ENCODE assay signal across 1 cellular context in the genomic region with DNA sequence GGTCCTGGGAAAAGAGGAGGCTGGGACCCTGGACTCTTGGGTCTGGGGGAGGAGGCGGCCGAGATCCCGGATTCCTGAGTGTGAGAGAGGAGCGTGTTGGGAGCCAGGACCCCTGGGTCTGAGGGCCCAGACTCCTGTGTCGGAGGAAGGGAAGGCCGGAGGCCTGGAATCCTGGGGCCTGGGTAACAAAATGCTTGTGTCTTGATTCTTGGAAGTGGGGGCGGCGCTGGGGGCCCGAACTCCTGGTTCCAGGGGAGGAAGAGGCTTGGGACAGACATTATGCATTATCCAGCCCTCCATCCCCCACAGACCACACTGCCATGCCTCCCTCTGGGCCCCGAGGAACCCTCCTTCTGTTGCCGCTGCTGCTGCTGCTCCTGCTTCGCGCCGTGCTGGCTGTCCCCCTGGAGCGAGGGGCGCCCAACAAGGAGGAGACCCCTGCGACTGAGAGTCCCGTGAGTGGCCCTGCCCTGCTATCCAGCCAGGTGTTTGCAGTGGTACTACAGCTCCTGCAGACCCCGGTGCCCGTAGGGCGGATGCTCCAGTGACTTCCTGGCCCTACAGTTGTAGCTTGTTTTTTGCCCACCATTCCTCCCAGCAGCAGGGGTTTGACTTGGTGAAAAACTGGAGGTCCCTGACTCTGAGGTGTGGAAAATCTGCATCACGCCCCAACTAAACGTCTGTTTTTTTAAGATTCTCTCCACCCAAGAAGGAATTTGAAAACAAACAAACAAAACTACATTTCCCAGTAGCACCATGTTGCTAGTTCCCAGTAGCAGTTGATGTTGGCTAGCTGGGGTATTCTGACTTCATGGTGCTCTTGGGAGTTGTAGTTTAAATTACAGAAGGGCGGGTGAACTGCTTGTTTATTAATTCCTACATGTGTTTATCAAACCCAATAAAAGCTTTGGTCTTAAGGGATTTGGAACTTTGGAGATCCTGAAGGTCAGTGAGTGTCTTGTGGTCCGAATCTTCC.
A peak's percentile ranks its signal among the peaks of the same experiment; 100 is the strongest.
TF ChIP-seq lines count a peak whose summit lies in the region.

No MANE protein-coding gene starts in this region.

TF ChIP-seq in K562, 482 proteins besides CTCF, POLR2A, EP300 and RAD21 (continued from another document):
- TF ChIP-seq, protein P1, sequence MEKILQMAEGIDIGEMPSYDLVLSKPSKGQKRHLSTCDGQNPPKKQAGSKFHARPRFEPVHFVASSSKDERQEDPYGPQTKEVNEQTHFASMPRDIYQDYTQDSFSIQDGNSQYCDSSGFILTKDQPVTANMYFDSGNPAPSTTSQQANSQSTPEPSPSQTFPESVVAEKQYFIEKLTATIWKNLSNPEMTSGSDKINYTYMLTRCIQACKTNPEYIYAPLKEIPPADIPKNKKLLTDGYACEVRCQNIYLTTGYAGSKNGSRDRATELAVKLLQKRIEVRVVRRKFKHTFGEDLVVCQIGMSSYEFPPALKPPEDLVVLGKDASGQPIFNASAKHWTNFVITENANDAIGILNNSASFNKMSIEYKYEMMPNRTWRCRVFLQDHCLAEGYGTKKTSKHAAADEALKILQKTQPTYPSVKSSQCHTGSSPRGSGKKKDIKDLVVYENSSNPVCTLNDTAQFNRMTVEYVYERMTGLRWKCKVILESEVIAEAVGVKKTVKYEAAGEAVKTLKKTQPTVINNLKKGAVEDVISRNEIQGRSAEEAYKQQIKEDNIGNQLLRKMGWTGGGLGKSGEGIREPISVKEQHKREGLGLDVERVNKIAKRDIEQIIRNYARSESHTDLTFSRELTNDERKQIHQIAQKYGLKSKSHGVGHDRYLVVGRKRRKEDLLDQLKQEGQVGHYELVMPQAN (IDR thresholded peaks at IDR 0.05; ENCODE audit: borderline replicate concordance): peak; percentile 4; the same call in 1 of the 2 replicates
- TF ChIP-seq ZNF395 (CRISPR knock-in tag; IDR thresholded peaks at IDR 0.05): 0 out of 2 replicates have a peak, but pooled peaks have one; percentile 27
- peak; percentile 38 for TF ChIP-seq SMAD1 (IDR thresholded peaks at IDR 0.05; ENCODE audit: low read depth, low read length, partially characterized antibody)
- no peak for TF ChIP-seq RBM14 (IDR thresholded peaks at IDR 0.05; ENCODE audit: borderline replicate concordance, insufficient read depth, low read depth, low read length)
- TF ChIP-seq YBX1 (IDR thresholded peaks at IDR 0.05): no peak
- TF ChIP-seq ZNF143 (CRISPR knock-in tag; IDR thresholded peaks at IDR 0.05): peak; percentile 84
- no peak for TF ChIP-seq ATF1 (CRISPR knock-in tag; IDR thresholded peaks at IDR 0.05)
- peak; percentile 11; the same call in 1 of the 2 replicates for TF ChIP-seq ATF1 (tag; IDR thresholded peaks at IDR 0.05)
- peak; percentile 89 to 95 for TF ChIP-seq SIX5 (IDR thresholded peaks at IDR 0.05; ENCODE audit: borderline replicate concordance in 1 of 2, insufficient read depth in 1 of 2, low read depth in 1 of 2, low read length in 2 of 2)
- TF ChIP-seq RERE (CRISPR knock-in tag; IDR thresholded peaks at IDR 0.05; ENCODE audit: borderline replicate concordance): 0 out of 2 replicates have a peak, but pooled peaks have one; percentile 74
- TF ChIP-seq MYC (IDR thresholded peaks at IDR 0.05; ENCODE audit: low read depth, low read length): no peak
- peak; percentile 65; the same call in 1 of the 2 replicates for TF ChIP-seq MYC (CRISPR knock-in tag; IDR thresholded peaks at IDR 0.05; ENCODE audit: borderline replicate concordance, low read depth)
- TF ChIP-seq GTF2E2 (tag; IDR thresholded peaks at IDR 0.05): no peak
- peak; percentile 50 for TF ChIP-seq RBFOX2 (IDR thresholded peaks at IDR 0.05; ENCODE audit: low read depth, low read length)
- TF ChIP-seq CHAMP1 (IDR thresholded peaks at IDR 0.05): no peak
- TF ChIP-seq ASH1L (IDR thresholded peaks at IDR 0.05; ENCODE audit: borderline replicate concordance, low read depth, partially characterized antibody): peak; percentile 44
- TF ChIP-seq NR2C1 (IDR thresholded peaks at IDR 0.05): peak; percentile 71
- TF ChIP-seq NR2C1 (tag; IDR thresholded peaks at IDR 0.05): peak; percentile 88
